20 cellular contexts compared by ENCODE assay signal in genomic region chr1:17503146-17503545, GRCh38. TPM values are rescaled to one million over a fixed set of nuclear protein-coding genes. Genes with fewer than 3 reads are reported as not detected.
DNase-seq lines count a peak whose midpoint lies in the region; ATAC-seq and TF ChIP-seq lines count a peak whose summit lies in the region.
"Had no signal": no experiment of that assay in that cellular context is flagged by ENCODE, and none has a peak within 500 bp of the region (broad histone marks: within the 10 kb centered on the region; RNA-seq: fewer than 3 reads in every experiment).

No MANE protein-coding gene starts in this region.

- H3K4me1 ChIP-seq in ascending aorta (peaks cover 0 to 9% of the 10 kb centered on the region in 2 donors), esophagus squamous epithelium (peaks cover 3 to 12% (median 6%) of the 10 kb centered on the region in 3 donors), prostate gland (replicated peaks) (no peaks in the 10 kb centered on the region), uterus (no peaks in the 10 kb centered on the region)

- no peak for DNase-seq in ascending aorta (ENCODE audit: low spot score in 2 of 2)
- no peak for DNase-seq in esophagus squamous epithelium (lab: John Stamatoyannopoulos, UW)
- no peak for DNase-seq in prostate gland (ENCODE audit: low spot score)
- no peak for DNase-seq in uterus
- no peak for DNase-seq in hepatic stellate cell (ENCODE audit: low spot score)
- DNase-seq in activated T-cell treated with anti-CD3 and anti-CD28 coated beads, Interleukin-2, amount 50 U/mL, for 24 hours: no peak
- DNase-seq: activated gamma-delta T cell treated with Interleukin-2 at 50 U/mL for 16 hours; activated naive CD8-positive, alpha-beta T cell treated with anti-CD3 and anti-CD28 coated beads, Interleukin-2, amount 10 ng/mL, durations not matched to agents 7 days and 5 days; activated T-cell treated with anti-CD3 and anti-CD28 coated beads, Interleukin-2, amount 50 U/mL, for 4 hours; endodermal cell; H9; Kasumi-1; mesendoderm; naive B cell; NCI-H1436; stimulated activated naive B cell treated with anti-CD40 and anti-IgM and Interleukin-4, amounts not matched to agents 10 μg/mL and 1 μg/mL and 100 μg/mL, for 72 hours; T-helper 2 cell had no signal

- H3K36me3 Mint-ChIP-seq in activated T-cell treated with anti-CD3 and anti-CD28 coated beads, Interleukin-2, amount 50 U/mL, for 24 hours (ENCODE audit: low read depth): no peaks in the 10 kb centered on the region
- H3K36me3 Mint-ChIP-seq: activated naive CD8-positive, alpha-beta T cell treated with anti-CD3 and anti-CD28 coated beads, Interleukin-2, amount 10 ng/mL, durations not matched to agents 7 days and 5 days; naive B cell; stimulated activated naive B cell treated with anti-CD40 and anti-IgM and Interleukin-4, amounts not matched to agents 10 μg/mL and 1 μg/mL and 100 μg/mL, for 72 hours had no signal

- H3K36me3 ChIP-seq in ascending aorta (no peaks in the 10 kb centered on the region), esophagus squamous epithelium (no peaks in the 10 kb centered on the region), prostate gland (no peaks in the 10 kb centered on the region), uterus (no peaks in the 10 kb centered on the region)
- H3K36me3 ChIP-seq: suprapubic skin had no signal

- TF ChIP-seq CTCF in ascending aorta (IDR thresholded peaks at IDR 0.05) (no peak), esophagus squamous epithelium (IDR thresholded peaks at IDR 0.05) (no peak), prostate gland (IDR thresholded peaks at IDR 0.05) (no peak), uterus (IDR thresholded peaks at IDR 0.05) (no peak)

- no peaks in the 10 kb centered on the region for H3K9me3 Mint-ChIP-seq in activated T-cell treated with anti-CD3 and anti-CD28 coated beads, Interleukin-2, amount 50 U/mL, for 24 hours
- H3K9me3 Mint-ChIP-seq: activated naive CD8-positive, alpha-beta T cell treated with anti-CD3 and anti-CD28 coated beads, Interleukin-2, amount 10 ng/mL, durations not matched to agents 7 days and 5 days; dendritic cell treated with granulocyte-macrophage colony-stimulating factor and Interleukin-4, amounts not matched to agents 40 ng/mL and 50 ng/mL, for 4 days; stimulated activated naive B cell treated with anti-CD40 and anti-IgM and Interleukin-4, amounts not matched to agents 10 μg/mL and 1 μg/mL and 100 μg/mL, for 72 hours had no signal

- H3K27me3 ChIP-seq in ascending aorta: no peaks in the 10 kb centered on the region
- H3K27me3 ChIP-seq in esophagus squamous epithelium: no peaks in the 10 kb centered on the region
- no peaks in the 10 kb centered on the region for H3K27me3 ChIP-seq in prostate gland (replicated peaks; ENCODE audit: insufficient read depth)
- no peaks in the 10 kb centered on the region for H3K27me3 ChIP-seq in uterus
- H3K27me3 ChIP-seq: suprapubic skin had no signal

- H3K4me3 Mint-ChIP-seq in activated T-cell treated with anti-CD3 and anti-CD28 coated beads, Interleukin-2, amount 50 U/mL, for 24 hours: no peak overlapping the region
- H3K4me3 Mint-ChIP-seq: activated naive CD8-positive, alpha-beta T cell treated with anti-CD3 and anti-CD28 coated beads, Interleukin-2, amount 10 ng/mL, durations not matched to agents 7 days and 5 days; activated T-cell treated with anti-CD3 and anti-CD28 coated beads, Interleukin-2, amount 50 U/mL, for 4 hours; dendritic cell treated with granulocyte-macrophage colony-stimulating factor and Interleukin-4, amounts not matched to agents 40 ng/mL and 50 ng/mL, for 4 days; endodermal cell; H9; stimulated activated naive B cell treated with anti-CD40 and anti-IgM and Interleukin-4, amounts not matched to agents 10 μg/mL and 1 μg/mL and 100 μg/mL, for 72 hours had no signal

- TF ChIP-seq POLR2A in esophagus squamous epithelium (IDR thresholded peaks at IDR 0.05) (no peak), prostate gland (IDR thresholded peaks at IDR 0.05) (no peak), uterus (IDR thresholded peaks at IDR 0.05) (no peak)

- H3K9me3 ChIP-seq in ascending aorta: no peaks in the 10 kb centered on the region
- no peaks in the 10 kb centered on the region for H3K9me3 ChIP-seq in esophagus squamous epithelium
- H3K9me3 ChIP-seq in prostate gland: no peaks in the 10 kb centered on the region
- no peaks in the 10 kb centered on the region for H3K9me3 ChIP-seq in uterus
- H3K9me3 ChIP-seq: suprapubic skin had no signal

- H3K27ac ChIP-seq in ascending aorta (peak overlapping the region; percentile 50 to 64), esophagus squamous epithelium (peak overlapping the region; percentile 13 to 71 (median 67)), prostate gland (peak overlapping the region; percentile 32 to 56), uterus (peak overlapping the region; percentile 6 to 7)
- H3K27ac ChIP-seq: suprapubic skin had no signal

- peaks cover 2% of the 10 kb centered on the region for H3K4me1 Mint-ChIP-seq in activated T-cell treated with anti-CD3 and anti-CD28 coated beads, Interleukin-2, amount 50 U/mL, for 24 hours (ENCODE audit: low read depth)
- H3K4me1 Mint-ChIP-seq: endodermal cell, naive B cell had no signal

- 84% methylated on average over 2 to 3 of the region's 3 CpGs for WGBS in esophagus squamous epithelium, 2 donors
- WGBS in prostate gland: 81% methylated on average over 3 of the region's 3 CpGs

- intact Hi-C loops in ascending aorta (cut with DNase I): loop anchor here (2.0 kb wide), 1 partner anchor 24 kb away; no protein-coding TSS in a partner anchor
- intact Hi-C loops in esophagus squamous epithelium (cut with DNase I): loop anchor here (2.0 kb wide), 1 partner anchor 104 kb away; no protein-coding TSS in a partner anchor
- intact Hi-C loops in prostate gland (cut with DNase I): loop anchor here (2.0 to 10.0 kb wide), 2 partner anchors 104 to 1362 kb away; no protein-coding TSS in a partner anchor
- intact Hi-C loops in uterus (cut with DNase I; ENCODE audit: low total_unique reads): loop anchor here (5.0 kb wide), 1 partner anchor 104 kb away; no protein-coding TSS in a partner anchor

- H3K27me3 Mint-ChIP-seq in activated T-cell treated with anti-CD3 and anti-CD28 coated beads, Interleukin-2, amount 50 U/mL, for 24 hours: peaks cover 16% of the 10 kb centered on the region

- no peak for ATAC-seq in HG02571 (IDR thresholded peaks at IDR 0.05; ENCODE audit: unreplicated experiment)

- H3K4me3 ChIP-seq in ascending aorta: no peak overlapping the region
- H3K4me3 ChIP-seq in esophagus squamous epithelium: no peak overlapping the region
- no peak overlapping the region for H3K4me3 ChIP-seq in prostate gland
- H3K4me3 ChIP-seq in uterus: no peak overlapping the region
- H3K4me3 ChIP-seq: suprapubic skin had no signal

- no peak overlapping the region for H3K27ac Mint-ChIP-seq in activated T-cell treated with anti-CD3 and anti-CD28 coated beads, Interleukin-2, amount 50 U/mL, for 24 hours
- H3K27ac Mint-ChIP-seq: activated naive CD8-positive, alpha-beta T cell treated with anti-CD3 and anti-CD28 coated beads, Interleukin-2, amount 10 ng/mL, durations not matched to agents 7 days and 5 days; dendritic cell treated with granulocyte-macrophage colony-stimulating factor and Interleukin-4, amounts not matched to agents 40 ng/mL and 50 ng/mL, for 4 days; endodermal cell; H9; naive B cell; stimulated activated naive B cell treated with anti-CD40 and anti-IgM and Interleukin-4, amounts not matched to agents 10 μg/mL and 1 μg/mL and 100 μg/mL, for 72 hours had no signal

RNA-seq across cellular contexts. Expression of gene ARHGEF10L, which starts 36.4 kb away (rescaled TPM):
- 177 TPM for total RNA-seq in ascending aorta
- 10 to 100 TPM; 30.0 to 61.4 (median 44.7) TPM for total RNA-seq in esophagus squamous epithelium
- total RNA-seq in prostate gland: 10 to 100 TPM; 26.0 to 39.7 TPM
- total RNA-seq in uterus: 10 to 100 TPM in 3 of 4 donors, 1 to 10 TPM in 1; 5.6 to 61.9 (median 19.1) TPM

Comparison
In these comparisons a context has a peak if more than half of its experiments do, and no peak if none do; other contexts are left out.
1. H3K27ac ChIP-seq: peak in every context shown above with its lines; median percentile 67 in esophagus squamous epithelium; 57 in ascending aorta; 44 in prostate gland; 6 in uterus.